ENCODE assay signal across 24 cellular contexts in the genomic region with DNA sequence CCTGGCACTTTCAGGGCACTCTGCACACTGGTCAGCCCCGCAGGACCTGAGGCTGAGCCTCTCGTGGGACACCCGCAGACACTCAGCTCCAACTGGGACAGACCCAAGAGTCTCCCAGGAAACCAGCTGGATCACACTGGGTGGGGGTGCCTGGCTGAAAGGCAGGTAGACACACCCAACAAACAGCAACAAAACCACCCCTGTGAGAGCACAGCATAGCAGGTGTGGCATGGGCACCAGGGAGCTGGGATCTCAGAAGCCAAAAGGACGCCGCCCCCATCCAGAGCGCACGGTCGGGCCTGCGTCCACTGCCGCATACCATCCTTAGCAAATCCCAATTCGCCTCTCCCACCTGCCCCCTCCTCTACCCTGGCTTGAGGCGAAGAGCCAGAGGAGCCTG.
DNase-seq lines count a peak whose midpoint lies in the region; ATAC-seq, FAIRE-seq and TF ChIP-seq lines count a peak whose summit lies in the region.
"Had no signal": no experiment of that assay in that cellular context is flagged by ENCODE, and none has a peak within 500 bp of the region (broad histone marks: within the 10 kb centered on the region; RNA-seq: fewer than 3 reads in every experiment).

No MANE protein-coding gene starts in this region.

- no peak overlapping the region for H4K5ac ChIP-seq in H1 (ENCODE audit: insufficient read length, low read depth, low read length)

- H2AK5ac ChIP-seq in H1 (ENCODE audit: low read depth, low read length) (no peak overlapping the region), neuronal stem cell (ENCODE audit: low read depth, low read length) (peak overlapping the region; percentile 70)

- H2BK5ac ChIP-seq in H1 (ENCODE audit: low read depth, low read length) (no peak overlapping the region), neuronal stem cell (ENCODE audit: low read length) (no peak overlapping the region)

- no peaks in the 10 kb centered on the region for H3F3A ChIP-seq in SK-N-SH (replicated peaks; ENCODE audit: insufficient read depth)

- no peaks in the 10 kb centered on the region for H3K27me3 ChIP-seq in H1 (replicated peaks in 1 of 4; ENCODE audit: control insufficient read depth in 3 of 4, extremely low read depth in 1 of 4, insufficient read depth in 3 of 4, low read length in 3 of 4)
- peaks cover 0 to 17% (median 0%) of the 10 kb centered on the region in 3 experiments for H3K27me3 ChIP-seq in neuronal stem cell (ENCODE audit: control insufficient read depth in 3 of 3, insufficient read depth in 3 of 3, low read depth in 1 of 3, low read length in 3 of 3)
- H3K27me3 ChIP-seq in left ventricle myocardium inferior (ENCODE audit: low read depth): peaks cover 65% of the 10 kb centered on the region
- H3K27me3 ChIP-seq in SK-N-SH (ENCODE audit: insufficient read depth): peaks cover 11% of the 10 kb centered on the region; the same call in 1 of the 2 replicates
- H3K27me3 ChIP-seq: BLaER1 had no signal

- no peaks in the 10 kb centered on the region for H3K79me2 ChIP-seq in H1 (ENCODE audit: control insufficient read depth in 1 of 2, insufficient read depth in 2 of 2, low read length in 2 of 2)
- no peaks in the 10 kb centered on the region for H3K79me2 ChIP-seq in SK-N-SH (ENCODE audit: insufficient read depth)

- H2AFZ ChIP-seq in H1 (ENCODE audit: low read length) (no peak overlapping the region), neuronal stem cell (ENCODE audit: low read length) (no peak overlapping the region), SK-N-SH (ENCODE audit: low read depth) (no peak overlapping the region)

- POLR2A ChIA-PET in HEK293 (lab: Yijun Ruan, JAX): interaction anchor here (0.6 kb wide), 1 partner anchor 70 kb away, joined by 3 read pairs; no protein-coding TSS in a partner anchor
- POLR2A ChIA-PET in H1 (lab: Charles Lee; ENCODE audit: partially characterized antibody): no interaction called here
- POLR2A ChIA-PET in SK-N-SH (lab: Yijun Ruan, JAX): interaction anchor here (1.0 kb wide), 1 partner anchor 12 kb away, joined by 3 read pairs; no protein-coding TSS in a partner anchor

- H2BK20ac ChIP-seq in H1 (ENCODE audit: low read length): no peak overlapping the region

- H3K4ac ChIP-seq in H1 (replicated peaks; ENCODE audit: insufficient read length, low read depth, low read length) (no peak overlapping the region), neuronal stem cell (ENCODE audit: low read length) (no peak overlapping the region)

- TF ChIP-seq POLR2A in H1 (IDR thresholded peaks at IDR 0.05; ENCODE audit: control extremely low read depth in 1 of 2, low read depth in 2 of 2, low read length in 2 of 2): no peak

- H3K79me1 ChIP-seq in H1 (ENCODE audit: low read depth, low read length) (no peaks in the 10 kb centered on the region; the same call in 1 of the 2 replicates), neuronal stem cell (ENCODE audit: low read depth, low read length) (peaks cover 2% of the 10 kb centered on the region)

- no peaks in the 10 kb centered on the region for H3K36me3 ChIP-seq in HEK293 (ENCODE audit: control insufficient read depth in 2 of 2, insufficient read depth in 1 of 2, low read length in 2 of 2)
- no peaks in the 10 kb centered on the region for H3K36me3 ChIP-seq in H1 (ENCODE audit: control insufficient read depth in 2 of 4, insufficient read depth in 4 of 4, low read length in 3 of 4)
- H3K36me3 ChIP-seq in neuronal stem cell (replicated peaks in 1 of 2; ENCODE audit: control insufficient read depth in 2 of 2, insufficient read depth in 2 of 2, low read length in 2 of 2): no peaks in the 10 kb centered on the region
- no peaks in the 10 kb centered on the region for H3K36me3 ChIP-seq in left ventricle myocardium inferior
- H3K36me3 ChIP-seq in SK-N-SH (replicated peaks in 1 of 2; ENCODE audit: control insufficient read depth in 1 of 2, insufficient read depth in 2 of 2, low read length in 1 of 2): no peaks in the 10 kb centered on the region
- H3K36me3 ChIP-seq: BLaER1 had no signal

- H2BK120ac ChIP-seq in H1 (replicated peaks; ENCODE audit: low read depth, low read length) (no peak overlapping the region), neuronal stem cell (ENCODE audit: low read depth, low read length) (no peak overlapping the region)

- TF ChIP-seq CTCF in HEK293 (tag by site-specific recombination; IDR thresholded peaks at IDR 0.05) (no peak), H1 (IDR thresholded peaks at IDR 0.05; ENCODE audit: control extremely low read depth in 1 of 3, insufficient read depth in 1 of 3, low read depth in 1 of 3, low read length in 3 of 3) (no peak), left ventricle myocardium inferior (IDR thresholded peaks at IDR 0.05; ENCODE audit: borderline replicate concordance) (no peak), SK-N-SH (IDR thresholded peaks at IDR 0.05) (no peak)

- ATAC-seq in HG03442 (IDR thresholded peaks at IDR 0.05; ENCODE audit: unreplicated experiment): no peak
- ATAC-seq: A549, HepG2 had no signal

- H3K9me3 ChIP-seq in HEK293 (ENCODE audit: control insufficient read depth, insufficient read depth, low read depth, low read length) (no peaks in the 10 kb centered on the region), H1 (ENCODE audit: insufficient read depth in 2 of 2, low read depth in 1 of 2, low read length in 1 of 2) (no peaks in the 10 kb centered on the region), neuronal stem cell (replicated peaks in 1 of 2; ENCODE audit: control insufficient read depth in 2 of 2, insufficient read depth in 1 of 2, low read depth in 1 of 2, low read length in 2 of 2) (no peaks in the 10 kb centered on the region), left ventricle myocardium inferior (replicated peaks) (no peaks in the 10 kb centered on the region), SK-N-SH (no peaks in the 10 kb centered on the region)
- H3K9me3 ChIP-seq: A549, BLaER1 had no signal

- TF ChIP-seq EP300 in H1 (IDR thresholded peaks at IDR 0.05; ENCODE audit: borderline replicate concordance in 1 of 2, low read depth in 2 of 2, low read length in 2 of 2) (no peak), SK-N-SH (IDR thresholded peaks at IDR 0.05; ENCODE audit: borderline replicate concordance in 1 of 2, low read depth in 1 of 2, low read length in 1 of 2) (no peak)

- H4K91ac ChIP-seq in H1 (replicated peaks; ENCODE audit: insufficient read length, low read length): no peak overlapping the region
- H4K91ac ChIP-seq in neuronal stem cell (ENCODE audit: low read depth, low read length, poor library complexity): no peak overlapping the region

- TF ChIP-seq RAD21 in H1 (IDR thresholded peaks at IDR 0.05 in 1 of 2, conservative IDR thresholded peaks at IDR 0.05 in 1 of 2; ENCODE audit: low read depth in 2 of 2, low read length in 2 of 2) (no peak), SK-N-SH (IDR thresholded peaks at IDR 0.05; ENCODE audit: low read length) (no peak)

- no peak overlapping the region for H3K23ac ChIP-seq in H1 (ENCODE audit: insufficient read length)
- no peak overlapping the region for H3K23ac ChIP-seq in neuronal stem cell (ENCODE audit: low read depth, low read length, poor library complexity)

- 87% methylated on average over 12 of the region's 12 CpGs; no CpG with 5 or more reads in 1 of the 2 experiments for WGBS in H1 (ENCODE audit: extremely low coverage in 1 of 2, insufficient coverage in 1 of 2, insufficient read length in 1 of 2, insufficient replicate concordance in 2 of 2, low coverage in 1 of 2, low lambda C conversion rate in 2 of 2, missing lambda C conversion rate in 1 of 2), 2 experiments
- WGBS in neuronal stem cell (ENCODE audit: extremely low coverage in 2 of 2, insufficient read length in 2 of 2, insufficient replicate concordance in 1 of 2), 2 donors: no CpG with 5 or more reads among the region's 12 CpGs
- 70% methylated on average over 10 of the region's 12 CpGs for WGBS in SK-N-SH (ENCODE audit: low lambda C conversion rate)

- H4K8ac ChIP-seq in H1 (ENCODE audit: extremely low read depth, insufficient read depth, low read length): no peak overlapping the region
- no peak overlapping the region for H4K8ac ChIP-seq in neuronal stem cell (ENCODE audit: low read depth, low read length)

- no peaks in the 10 kb centered on the region for H3K9me2 ChIP-seq in SK-N-SH

- H3K27ac ChIP-seq in HEK293 (ENCODE audit: extremely low read depth, low read depth, low read length) (no peak overlapping the region), H1 (ENCODE audit: low read depth, low read length) (no peak overlapping the region), neuronal stem cell (replicated peaks; ENCODE audit: low read length) (no peak overlapping the region), left ventricle myocardium inferior (replicated peaks) (no peak overlapping the region), SK-N-SH (ENCODE audit: low read depth in 2 of 2, low read length in 1 of 2) (no peak overlapping the region)
- H3K27ac ChIP-seq: 22Rv1, A549, BLaER1 had no signal

- H3K14ac ChIP-seq in H1 (ENCODE audit: insufficient read length) (no peak overlapping the region), neuronal stem cell (ENCODE audit: low read length) (peak overlapping the region; percentile 39)

- CTCF ChIA-PET in HEK293 (lab: Yijun Ruan, JAX): interaction anchor here (0.5 kb wide), 1 partner anchor 125 kb away, joined by 3 read pairs; no protein-coding TSS in a partner anchor
- CTCF ChIA-PET in H1 (lab: Charles Lee; ENCODE audit: partially characterized antibody): interaction anchor here (0.5 to 9.3 kb wide), 13 partner anchors 11 to 1377 kb away, joined by 3 to 78 read pairs (median 4); no protein-coding TSS in a partner anchor
- CTCF ChIA-PET in SK-N-SH (lab: Yijun Ruan, JAX): interaction anchor here (1.4 to 3.7 kb wide), 3 partner anchors 35 to 153 kb away, joined by 4 to 14 read pairs (median 7); no protein-coding TSS in a partner anchor

- intact Hi-C loops in left ventricle myocardium inferior (cut with micrococcal nuclease): no loop called here

- H3K4me2 ChIP-seq in H1 (ENCODE audit: insufficient read depth in 1 of 2, low read depth in 2 of 2, low read length in 2 of 2) (no peak overlapping the region), neuronal stem cell (ENCODE audit: insufficient read depth, low read length, poor library complexity, severe bottlenecking) (no peak overlapping the region), SK-N-SH (no peak overlapping the region)
- H3K4me2 ChIP-seq: A549, BLaER1 had no signal

- no peak overlapping the region for H3K56ac ChIP-seq in H1 (replicated peaks; ENCODE audit: insufficient read length, low read depth, low read length)

- FAIRE-seq in H1 (lab: Jason Lieb, UNC): no peak
- FAIRE-seq: A549, G401.6, GM12891, GM19239, H54, HepG2 had no signal

- DNase-seq in NCI-H1417 (lab: John Stamatoyannopoulos, UW) (peak in 2 of 3 experiments; percentile 44 to 60), NCI-H1417 treated with DMSO at 0.1 percent for 48 hours (lab: John Stamatoyannopoulos, UW) (no peak), H1 (ENCODE audit: low read depth in 1 of 2, low spot score in 2 of 2) (no peak), neuronal stem cell (ENCODE audit: low spot score) (no peak), left ventricle myocardium inferior (no peak), SK-N-SH (no peak)
- DNase-seq: AML-193; Calu3; CD4-positive, alpha-beta memory T cell; DMS53; DND-41; EL; HCEC 1CT; HFFc6 had no signal

- H2BK15ac ChIP-seq in H1 (ENCODE audit: low read length) (no peak overlapping the region), neuronal stem cell (ENCODE audit: low read length) (no peak overlapping the region)

- H3K4me1 ChIP-seq in HEK293 (ENCODE audit: control insufficient read depth, insufficient read depth, low read length) (no peaks in the 10 kb centered on the region), H1 (replicated peaks in 1 of 4; ENCODE audit: control insufficient read depth in 3 of 4, insufficient read depth in 4 of 4, low read length in 3 of 4) (peaks cover 0 to 10% (median 7%) of the 10 kb centered on the region in 4 experiments; a peak in 6 of 7 replicates), neuronal stem cell (ENCODE audit: control insufficient read depth in 2 of 2, insufficient read depth in 1 of 2, low read depth in 1 of 2, low read length in 2 of 2) (peaks cover 0 to 10% of the 10 kb centered on the region in 2 donors), left ventricle myocardium inferior (no peaks in the 10 kb centered on the region), SK-N-SH (ENCODE audit: control insufficient read depth in 1 of 2, insufficient read depth in 2 of 2, low read depth in 1 of 2, low read length in 1 of 2) (no peaks in the 10 kb centered on the region)
- H3K4me1 ChIP-seq: A549 had no signal

- H3K9ac ChIP-seq in H1 (replicated peaks in 1 of 4; ENCODE audit: extremely low read depth in 1 of 4, low read depth in 3 of 4, low read length in 3 of 4) (no peak overlapping the region), neuronal stem cell (ENCODE audit: low read depth, low read length, poor library complexity) (no peak overlapping the region), SK-N-SH (no peak overlapping the region)
- H3K9ac ChIP-seq: BLaER1 had no signal

- no peaks in the 10 kb centered on the region for H4K20me1 ChIP-seq in H1 (replicated peaks in 1 of 2; ENCODE audit: control insufficient read depth in 1 of 2, insufficient read depth in 2 of 2, low read length in 2 of 2)
- no peaks in the 10 kb centered on the region for H4K20me1 ChIP-seq in SK-N-SH (ENCODE audit: insufficient read depth)
- H4K20me1 ChIP-seq: BLaER1 had no signal

- H3K18ac ChIP-seq in H1 (ENCODE audit: extremely low read depth, low read length) (peak overlapping the region; percentile 32), neuronal stem cell (ENCODE audit: low read length) (peak overlapping the region; percentile 35)

- H2BK12ac ChIP-seq in H1 (ENCODE audit: low read depth, low read length) (0 out of 2 replicates have a peak overlapping the region, but pooled peaks have one; percentile 50), neuronal stem cell (ENCODE audit: low read length) (no peak overlapping the region)

- H3K4me3 ChIP-seq in HEK293 (ENCODE audit: low read depth, low read length) (no peak overlapping the region), H1 (ENCODE audit: extremely low read depth in 1 of 4, insufficient read depth in 2 of 4, low read depth in 3 of 4, low read length in 4 of 4) (no peak overlapping the region), neuronal stem cell (ENCODE audit: low read length in 2 of 2) (no peak overlapping the region), left ventricle myocardium inferior (no peak overlapping the region), SK-N-SH (ENCODE audit: low read depth in 2 of 2, low read length in 1 of 2) (no peak overlapping the region)
- H3K4me3 ChIP-seq: A549, BLaER1 had no signal

- H3K23me2 ChIP-seq in H1 (ENCODE audit: low read depth, low read length): 0 out of 2 replicates have a peak, but pooled peaks cover 1% of the 10 kb centered on the region

Comparison
In these comparisons a context has a peak if more than half of its experiments do, and no peak if none do; other contexts are left out.
1. DNase-seq: peak in NCI-H1417 (2 of 3); none in NCI-H1417 treated with DMSO at 0.1 percent for 48 hours (single experiment), H1 (0 of 2), neuronal stem cell (single experiment), left ventricle myocardium inferior (single experiment) and SK-N-SH (single experiment).